ENCODE assay signal across 16 cellular contexts in the genomic region with DNA sequence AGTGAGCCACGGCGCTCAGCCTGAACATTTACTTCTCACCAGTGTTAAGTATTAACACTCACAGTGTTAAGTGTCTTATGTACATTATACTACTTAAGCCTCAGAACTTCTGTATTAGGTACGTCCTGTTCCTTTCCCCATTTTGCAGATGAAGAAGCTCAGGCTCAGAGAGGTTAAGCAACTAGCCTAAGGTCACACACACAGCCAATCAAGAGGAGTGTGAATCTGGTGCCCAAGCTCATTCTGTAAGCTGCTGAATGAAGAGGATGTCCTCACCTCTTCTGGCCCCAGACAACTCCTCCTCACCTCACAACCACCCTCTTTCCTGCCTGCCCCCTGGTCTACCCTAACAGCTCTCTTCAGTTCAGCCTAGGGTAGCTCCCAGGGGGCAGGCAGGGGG. TPM values are rescaled to one million over a fixed set of nuclear protein-coding genes. Genes with fewer than 3 reads are reported as not detected.
"Had no signal": no experiment of that assay in that cellular context is flagged by ENCODE, and none has a peak within 500 bp of the region (broad histone marks: within the 10 kb centered on the region; RNA-seq: fewer than 3 reads in every experiment).

No MANE protein-coding gene starts in this region.

- ATAC-seq: left cardiac atrium; stimulated activated effector memory CD8-positive, alpha-beta T cell treated with anti-CD3 and anti-CD28 coated beads, Interleukin-12 subunit alpha, Interleukin-12 subunit beta, amount 100 ng/mL, for 72 hours had no signal

- H3K4me1 ChIP-seq: ascending aorta, pancreas had no signal

- H3K9me3 Mint-ChIP-seq: activated B cell treated with CpG ODN at 0.5 μM for 24 hours; immature natural killer cell; stimulated activated effector memory CD8-positive, alpha-beta T cell treated with anti-CD3 and anti-CD28 coated beads, Interleukin-12 subunit alpha, Interleukin-12 subunit beta, amount 100 ng/mL, for 72 hours had no signal

- H3K4me3 Mint-ChIP-seq: activated B cell treated with CpG ODN at 0.5 μM for 24 hours; immature natural killer cell; stimulated activated effector memory CD8-positive, alpha-beta T cell treated with anti-CD3 and anti-CD28 coated beads, Interleukin-12 subunit alpha, Interleukin-12 subunit beta, amount 100 ng/mL, for 72 hours had no signal

- DNase-seq: activated B cell treated with CpG ODN at 0.5 μM for 24 hours; activated CD4-positive, alpha-beta T cell treated with anti-CD3 and anti-CD28 coated beads for 48 hours; activated CD8-positive, alpha-beta memory T cell treated with anti-CD3 and anti-CD28 coated beads, Interleukin-2, amount 50 U/mL, for 48 hours; head of caudate nucleus; immature natural killer cell; left cardiac atrium; midbrain; stimulated activated CD4-positive, alpha-beta T cell treated with anti-CD3 and anti-CD28 coated beads, Interleukin-12 subunit alpha, Interleukin-12 subunit beta, amount 100 ng/mL, for 4 hours; stimulated activated CD4-positive, alpha-beta T cell treated with anti-CD3 and anti-CD28 coated beads, Interleukin-2, amount 100 ng/mL, for 24 hours; T-helper 2 cell had no signal

- H3K4me3 ChIP-seq: ascending aorta, lung, pancreas, thoracic aorta had no signal

- H3K36me3 ChIP-seq: ascending aorta, thoracic aorta had no signal

- H3K27ac ChIP-seq: ascending aorta, epithelial cell of prostate, pancreas, thoracic aorta had no signal

- H3K27me3 ChIP-seq: ascending aorta, pancreas had no signal

- H3K36me3 Mint-ChIP-seq: immature natural killer cell; stimulated activated effector memory CD8-positive, alpha-beta T cell treated with anti-CD3 and anti-CD28 coated beads, Interleukin-12 subunit alpha, Interleukin-12 subunit beta, amount 100 ng/mL, for 72 hours had no signal

- H3K27ac Mint-ChIP-seq: activated B cell treated with CpG ODN at 0.5 μM for 24 hours; immature natural killer cell; stimulated activated effector memory CD8-positive, alpha-beta T cell treated with anti-CD3 and anti-CD28 coated beads, Interleukin-12 subunit alpha, Interleukin-12 subunit beta, amount 100 ng/mL, for 72 hours had no signal

- H3K9me3 ChIP-seq: ascending aorta, pancreas, thoracic aorta had no signal

RNA-seq across cellular contexts. Expression of a gene that starts 29.9 kb away (rescaled TPM):
- total RNA-seq: activated B cell treated with CpG ODN at 0.5 μM for 24 hours had no signal
- polyA plus RNA-seq: immature natural killer cell had no signal
